Comparison of ENCODE assay signal across 10 cellular contexts in the genomic region with DNA sequence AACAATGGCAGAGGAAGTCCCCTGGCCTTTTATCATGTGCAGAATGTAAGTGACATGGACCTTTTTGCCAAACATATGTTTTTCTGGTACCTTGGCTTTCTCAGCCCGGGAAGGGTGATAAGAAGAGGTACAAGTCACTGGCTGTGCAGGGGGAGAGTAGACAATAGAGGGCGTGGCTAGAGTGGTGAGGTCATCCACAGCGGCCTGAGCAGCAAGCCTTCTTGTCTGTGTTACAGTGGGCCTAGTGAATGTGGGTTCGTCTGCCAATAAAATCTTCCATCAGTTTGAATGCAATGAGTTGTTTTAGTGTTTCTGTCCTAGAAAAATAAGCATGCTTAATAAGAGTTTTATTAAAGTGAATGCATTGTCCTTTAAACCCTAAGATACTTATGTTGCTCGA. TPM values are rescaled to one million over a fixed set of nuclear protein-coding genes. Genes with fewer than 3 reads are reported as not detected.
A peak's percentile ranks its signal among the peaks of the same experiment; 100 is the strongest.
DNase-seq lines count a peak whose midpoint lies in the region; ATAC-seq, FAIRE-seq and TF ChIP-seq lines count a peak whose summit lies in the region.
"Had no signal": no experiment of that assay in that cellular context is flagged by ENCODE, and none has a peak within 500 bp of the region (broad histone marks: within the 10 kb centered on the region; RNA-seq: fewer than 3 reads in every experiment).

No MANE protein-coding gene starts in this region.

- H3K36me3 ChIP-seq in endodermal cell (ENCODE audit: control insufficient read depth, insufficient read depth, low read length) (peaks cover 72% of the 10 kb centered on the region), mesodermal cell (ENCODE audit: control insufficient read depth, insufficient read depth, low read length) (peaks cover 72% of the 10 kb centered on the region)

- peaks cover 51% of the 10 kb centered on the region for H3K27me3 ChIP-seq in endodermal cell (ENCODE audit: control insufficient read depth, insufficient read depth, low read length, poor library complexity, severe bottlenecking)

- no peaks in the 10 kb centered on the region for H3K9me3 Mint-ChIP-seq in endodermal cell
- H3K9me3 Mint-ChIP-seq: stimulated activated naive CD8-positive, alpha-beta T cell treated with anti-CD3 and anti-CD28 coated beads, Interleukin-15, Interleukin-2, amounts not matched to agents 100 ng/mL and 50 ng/mL, for 24 hours had no signal

- H3K4me3 ChIP-seq in endodermal cell (ENCODE audit: low read length) (no peak overlapping the region), mesodermal cell (ENCODE audit: extremely low read depth, insufficient read depth, low read length, poor library complexity, severe bottlenecking) (no peak overlapping the region)

- no peak overlapping the region for H3K9ac ChIP-seq in endodermal cell (ENCODE audit: extremely low read depth, low read length, poor library complexity, severe bottlenecking)

- no peak for ATAC-seq in HG02588 (IDR thresholded peaks at IDR 0.05; ENCODE audit: unreplicated experiment)
- no peak for ATAC-seq in HG02623 (IDR thresholded peaks at IDR 0.05; ENCODE audit: unreplicated experiment)

- FAIRE-seq in GM12892 (lab: Jason Lieb, UNC), result no peak

- peaks cover 50% of the 10 kb centered on the region for H3K27me3 Mint-ChIP-seq in endodermal cell (ENCODE audit: insufficient read depth)
- H3K27me3 Mint-ChIP-seq: stimulated activated naive CD8-positive, alpha-beta T cell treated with anti-CD3 and anti-CD28 coated beads, Interleukin-15, Interleukin-2, amounts not matched to agents 100 ng/mL and 50 ng/mL, for 24 hours had no signal

- H3K4me3 Mint-ChIP-seq in endodermal cell, result no peak overlapping the region
- H3K4me3 Mint-ChIP-seq: stimulated activated naive CD8-positive, alpha-beta T cell treated with anti-CD3 and anti-CD28 coated beads, Interleukin-15, Interleukin-2, amounts not matched to agents 100 ng/mL and 50 ng/mL, for 24 hours had no signal

- no peak for TF ChIP-seq POLR2A in GM12892 (IDR thresholded peaks at IDR 0.05; ENCODE audit: low read depth, low read length)

- WGBS in endodermal cell (ENCODE audit: insufficient coverage in 1 of 2, insufficient read length in 1 of 2), 2 experiments, result 44 to 54% methylated on average over 2 to 5 of the region's 5 CpGs
- WGBS in mesodermal cell (ENCODE audit: insufficient coverage in 2 of 2), 2 experiments, result 23 to 25% methylated on average over 2 to 4 of the region's 5 CpGs

- peaks cover 4% of the 10 kb centered on the region for H3K4me1 ChIP-seq in endodermal cell (ENCODE audit: control insufficient read depth, insufficient read depth, low read length)
- peaks cover 7% of the 10 kb centered on the region for H3K4me1 ChIP-seq in mesodermal cell (ENCODE audit: control insufficient read depth, insufficient read depth, low read length, poor library complexity, severe bottlenecking)

- peaks cover 28% of the 10 kb centered on the region for H3K4me1 Mint-ChIP-seq in endodermal cell

- H3K9me3 ChIP-seq in endodermal cell (ENCODE audit: control insufficient read depth, low read length) (no peaks in the 10 kb centered on the region), mesodermal cell (ENCODE audit: control insufficient read depth, low read length) (no peaks in the 10 kb centered on the region)

- peak overlapping the region; percentile 73 for H3K27ac ChIP-seq in endodermal cell (ENCODE audit: low read depth, low read length)
- peak overlapping the region; percentile 36 for H3K27ac ChIP-seq in mesodermal cell (ENCODE audit: low read depth, low read length, severe bottlenecking)

- H3K27ac Mint-ChIP-seq in endodermal cell, result peak overlapping the region; percentile 89
- H3K27ac Mint-ChIP-seq: stimulated activated naive CD8-positive, alpha-beta T cell treated with anti-CD3 and anti-CD28 coated beads, Interleukin-15, Interleukin-2, amounts not matched to agents 100 ng/mL and 50 ng/mL, for 24 hours had no signal

- peaks cover 84% of the 10 kb centered on the region for H3K36me3 Mint-ChIP-seq in endodermal cell (ENCODE audit: low read depth)

- DNase-seq in COLO829 (ENCODE audit: low spot score), result peak; percentile 38
- DNase-seq in NCI-H510A (lab: John Stamatoyannopoulos, UW), result peak; percentile 82
- DNase-seq in endodermal cell, result peak; percentile 84
- no peak for DNase-seq in stimulated activated CD4-positive, alpha-beta T cell treated with anti-CD3 and anti-CD28 coated beads, Interleukin-12 subunit alpha, Interleukin-12 subunit beta, amount 100 ng/mL, for 4 hours
- DNase-seq in GM12892 (ENCODE audit: insufficient read length), result no peak
- DNase-seq: DND-41 had no signal

- TF ChIP-seq CTCF in endodermal cell (conservative IDR thresholded peaks at IDR 0.05), result no peak

RNA-seq across cellular contexts. Expression of gene PGD, which starts 59.0 kb away (rescaled TPM):
- 100 to 1,000 TPM; 198 to 217 TPM for total RNA-seq in endodermal cell
- polyA plus RNA-seq in endodermal cell (2013, experiment 1 of 2), result 295 TPM
- polyA plus RNA-seq in endodermal cell (2013, experiment 2 of 2), result 279 TPM
- polyA plus RNA-seq in mesodermal cell (2013, experiment 1 of 2), result 250 TPM
- 230 TPM for polyA plus RNA-seq in mesodermal cell (2013, experiment 2 of 2)
- polyA plus RNA-seq in GM12892 (2012; ENCODE audit: missing spikeins), result 119 TPM

Comparison
In these comparisons a context has a peak if more than half of its experiments do, and no peak if none do; other contexts are left out.
1. DNase-seq: peak in COLO829 (single experiment), NCI-H510A (single experiment) and endodermal cell (single experiment); none in stimulated activated CD4-positive, alpha-beta T cell treated with anti-CD3 and anti-CD28 coated beads, Interleukin-12 subunit alpha, Interleukin-12 subunit beta, amount 100 ng/mL, for 4 hours (single experiment) and GM12892 (single experiment).